21 cellular contexts compared by ENCODE assay signal in genomic region chr20:39850236-39850635, GRCh38.
DNase-seq lines count a peak whose midpoint lies in the region; ATAC-seq, FAIRE-seq and TF ChIP-seq lines count a peak whose summit lies in the region.
"Had no signal": no experiment of that assay in that cellular context is flagged by ENCODE, and none has a peak within 500 bp of the region (broad histone marks: within the 10 kb centered on the region; RNA-seq: fewer than 3 reads in every experiment).

No MANE protein-coding gene starts in this region.

- H3K4me3 Mint-ChIP-seq in HFFc6 (no peak overlapping the region), brain (no peak overlapping the region)
- H3K4me3 Mint-ChIP-seq: activated naive CD8-positive, alpha-beta T cell; CD8-positive, alpha-beta memory T cell; naive thymus-derived CD8-positive, alpha-beta T cell; stimulated activated naive B cell treated with anti-CD40 and anti-IgM and Interleukin-4, amounts not matched to agents 10 μg/mL and 1 μg/mL and 100 μg/mL, for 72 hours had no signal

- no peak for TF ChIP-seq CTCF in HFFc6 (IDR thresholded peaks at IDR 0.05)
- TF ChIP-seq CTCF in brain (conservative IDR thresholded peaks at IDR 0.05), result no peak
- TF ChIP-seq CTCF in left lung (IDR thresholded peaks at IDR 0.05), result no peak
- TF ChIP-seq CTCF in spleen (IDR thresholded peaks at IDR 0.05 in 8 of 11, conservative IDR thresholded peaks at IDR 0.05 in 3 of 11), result no peak
- TF ChIP-seq CTCF in kidney (IDR thresholded peaks at IDR 0.05; ENCODE audit: borderline replicate concordance, extremely low read depth, insufficient read depth), result no peak

- peak overlapping the region; percentile 78; the same call in 1 of the 2 replicates for H3K27ac Mint-ChIP-seq in HFFc6
- peak overlapping the region in 3 of 5 experiments; percentile 13 to 27 (median 22) for H3K27ac Mint-ChIP-seq in brain
- H3K27ac Mint-ChIP-seq: activated B cell treated with CpG ODN at 0.5 μM for 24 hours; activated naive CD8-positive, alpha-beta T cell; CD8-positive, alpha-beta memory T cell; naive thymus-derived CD8-positive, alpha-beta T cell; stimulated activated naive B cell treated with anti-CD40 and anti-IgM and Interleukin-4, amounts not matched to agents 10 μg/mL and 1 μg/mL and 100 μg/mL, for 72 hours had no signal

- H3K27me3 ChIP-seq in left lung, result no peaks in the 10 kb centered on the region
- no peaks in the 10 kb centered on the region for H3K27me3 ChIP-seq in spleen (replicated peaks in 1 of 7)
- H3K27me3 ChIP-seq in H7 (ENCODE audit: control insufficient read depth, insufficient read depth, low read length), result no peaks in the 10 kb centered on the region
- H3K27me3 ChIP-seq: dorsolateral prefrontal cortex had no signal

- ATAC-seq in left lung (peak; percentile 20), GM19395 (IDR thresholded peaks at IDR 0.05; ENCODE audit: unreplicated experiment) (no peak), GM18520 (IDR thresholded peaks at IDR 0.05; ENCODE audit: unreplicated experiment) (no peak)
- ATAC-seq: HepG2; naive thymus-derived CD8-positive, alpha-beta T cell; stimulated activated naive B cell treated with anti-CD40 and anti-IgM and Interleukin-4, amounts not matched to agents 10 μg/mL and 1 μg/mL and 100 μg/mL, for 72 hours had no signal

- no peaks in the 10 kb centered on the region; the same call in 1 of the 2 replicates for H3K9me3 Mint-ChIP-seq in HFFc6
- peaks cover 0 to 6% (median 0%) of the 10 kb centered on the region in 5 experiments for H3K9me3 Mint-ChIP-seq in brain
- H3K9me3 Mint-ChIP-seq: activated B cell treated with CpG ODN at 0.5 μM for 24 hours; naive thymus-derived CD8-positive, alpha-beta T cell; stimulated activated naive B cell treated with anti-CD40 and anti-IgM and Interleukin-4, amounts not matched to agents 10 μg/mL and 1 μg/mL and 100 μg/mL, for 72 hours had no signal

- H3K4me1 Mint-ChIP-seq in HFFc6 (ENCODE audit: low read depth) (peaks cover 56% of the 10 kb centered on the region), brain (peaks cover 41% of the 10 kb centered on the region)
- H3K4me1 Mint-ChIP-seq: CD8-positive, alpha-beta memory T cell; naive thymus-derived CD8-positive, alpha-beta T cell had no signal

- intact Hi-C loops in left lung (cut with DNase I), result no loop called here
- intact Hi-C loops in spleen (cut with DNase I; ENCODE audit: low total_unique reads), result no loop called here
- intact Hi-C loops in kidney (cut with DNase I), result no loop called here

- H3K36me3 Mint-ChIP-seq in HFFc6 (ENCODE audit: low read depth) (no peaks in the 10 kb centered on the region), brain (no peaks in the 10 kb centered on the region)
- H3K36me3 Mint-ChIP-seq: activated naive CD8-positive, alpha-beta T cell; CD8-positive, alpha-beta memory T cell; naive thymus-derived CD8-positive, alpha-beta T cell; stimulated activated naive B cell treated with anti-CD40 and anti-IgM and Interleukin-4, amounts not matched to agents 10 μg/mL and 1 μg/mL and 100 μg/mL, for 72 hours had no signal

- H3K9me3 ChIP-seq in left lung, result no peaks in the 10 kb centered on the region
- no peaks in the 10 kb centered on the region for H3K9me3 ChIP-seq in spleen
- no peaks in the 10 kb centered on the region for H3K9me3 ChIP-seq in kidney (ENCODE audit: control insufficient read depth in 1 of 2, low read length in 2 of 2)

- H3K36me3 ChIP-seq in left lung, result no peaks in the 10 kb centered on the region
- H3K36me3 ChIP-seq in spleen, result no peaks in the 10 kb centered on the region
- H3K36me3 ChIP-seq in H7 (replicated peaks; ENCODE audit: control insufficient read depth, insufficient read depth, low read length), result no peaks in the 10 kb centered on the region
- no peaks in the 10 kb centered on the region for H3K36me3 ChIP-seq in kidney (ENCODE audit: control insufficient read depth in 1 of 2, insufficient read depth in 2 of 2, low read length in 2 of 2)

- DNase-seq in HFFc6, result no peak
- DNase-seq in left lung, result no peak
- no peak for DNase-seq in spleen
- DNase-seq in H7, result no peak
- DNase-seq in kidney, result no peak
- DNase-seq: activated B cell treated with CpG ODN at 0.5 μM for 24 hours; CD8-positive, alpha-beta memory T cell; DMS79 treated with DMSO at 0.1 percent for 48 hours; MM.1S; naive thymus-derived CD8-positive, alpha-beta T cell; stimulated activated naive B cell treated with anti-CD40 and anti-IgM and Interleukin-4, amounts not matched to agents 10 μg/mL and 1 μg/mL and 100 μg/mL, for 72 hours; T-helper 2 cell; trophoblast cell had no signal

- H3K4me1 ChIP-seq in left lung (peaks cover 11 to 14% of the 10 kb centered on the region in 2 donors), spleen (peaks cover 0 to 22% (median 14%) of the 10 kb centered on the region in 6 donors), kidney (ENCODE audit: control insufficient read depth in 1 of 2, insufficient read depth in 1 of 2, low read depth in 1 of 2, low read length in 2 of 2) (peaks cover 0 to 10% of the 10 kb centered on the region in 2 donors)

- TF ChIP-seq POLR2A in spleen (IDR thresholded peaks at IDR 0.05), result no peak

- H3K27ac ChIP-seq in left lung, result no peak overlapping the region
- peak overlapping the region in 5 of 8 donors; percentile 33 to 57 (median 44) for H3K27ac ChIP-seq in spleen
- H3K27ac ChIP-seq in kidney (ENCODE audit: low read depth in 2 of 2, low read length in 2 of 2), result no peak overlapping the region

- H3K4me3 ChIP-seq in left lung (no peak overlapping the region), spleen (no peak overlapping the region), H7 (ENCODE audit: insufficient read depth, low read depth, low read length) (no peak overlapping the region), kidney (ENCODE audit: low read length in 2 of 2) (no peak overlapping the region)
- H3K4me3 ChIP-seq: dorsolateral prefrontal cortex had no signal

- 17 to 43% (median 23%) methylated on average over 1 of the region's 1 CpG for WGBS in spleen, 5 donors

- no peak for FAIRE-seq in kidney (lab: Jason Lieb, UNC)
- FAIRE-seq: bronchial epithelial cell, H1, HepG2 had no signal

- H3K9ac ChIP-seq in kidney (ENCODE audit: low read length in 2 of 2), result no peak overlapping the region

- peaks cover 3% of the 10 kb centered on the region; the same call in 1 of the 2 replicates for H3K27me3 Mint-ChIP-seq in HFFc6 (ENCODE audit: insufficient read depth)
- H3K27me3 Mint-ChIP-seq in brain, result peaks cover 6% of the 10 kb centered on the region
- H3K27me3 Mint-ChIP-seq: activated B cell treated with CpG ODN at 0.5 μM for 24 hours; activated naive CD8-positive, alpha-beta T cell; CD8-positive, alpha-beta memory T cell; stimulated activated naive B cell treated with anti-CD40 and anti-IgM and Interleukin-4, amounts not matched to agents 10 μg/mL and 1 μg/mL and 100 μg/mL, for 72 hours had no signal

Comparison
In these comparisons a context has a peak if more than half of its experiments do, and no peak if none do; other contexts are left out.
1. H3K27ac ChIP-seq: peak in spleen (5 of 8); none in left lung (0 of 2) and kidney (0 of 2).